Comparison of ENCODE assay signal across 31 cellular contexts in genomic region chr10:19956633-19957032, GRCh38.
"Had no signal": no experiment of that assay in that cellular context is flagged by ENCODE, and none has a peak within 500 bp of the region (broad histone marks: within the 10 kb centered on the region; RNA-seq: fewer than 3 reads in every experiment).

No MANE protein-coding gene starts in this region.

- H3K4me1 Mint-ChIP-seq: naive B cell; stimulated activated effector memory CD8-positive, alpha-beta T cell treated with anti-CD3 and anti-CD28 coated beads, Interleukin-12 subunit alpha, Interleukin-12 subunit beta, amount 100 ng/mL, for 72 hours had no signal

- FAIRE-seq: urothelium cell line had no signal

- H2AFZ ChIP-seq: neural progenitor cell, parathyroid adenoma had no signal

- H3K27ac Mint-ChIP-seq: naive B cell; natural killer cell; neural progenitor cell; stimulated activated effector memory CD8-positive, alpha-beta T cell treated with anti-CD3 and anti-CD28 coated beads, Interleukin-12 subunit alpha, Interleukin-12 subunit beta, amount 100 ng/mL, for 72 hours; stimulated activated naive CD8-positive, alpha-beta T cell treated with anti-CD3 and anti-CD28 coated beads, Interleukin-15, Interleukin-2, amounts not matched to agents 100 ng/mL and 50 ng/mL, for 24 hours had no signal

- H3K4me1 ChIP-seq: right lobe of liver had no signal

- H3K9me3 ChIP-seq: heart left ventricle, left ventricle myocardium inferior, neutrophil, psoas muscle, right atrium auricular region, right lobe of liver, suprapubic skin, thoracic aorta, tibial artery, upper lobe of right lung had no signal

- H3K4me3 Mint-ChIP-seq: naive B cell; natural killer cell; nephron progenitor cell; neural progenitor cell; stimulated activated effector memory CD8-positive, alpha-beta T cell treated with anti-CD3 and anti-CD28 coated beads, Interleukin-12 subunit alpha, Interleukin-12 subunit beta, amount 100 ng/mL, for 72 hours; stimulated activated naive CD8-positive, alpha-beta T cell treated with anti-CD3 and anti-CD28 coated beads, Interleukin-15, Interleukin-2, amounts not matched to agents 100 ng/mL and 50 ng/mL, for 24 hours had no signal

- DNase-seq: glutamatergic neuron; heart left ventricle; islet precursor cell; kidney glomerular epithelial cell; left cardiac atrium; left ventricle myocardium inferior; mesendoderm; naive B cell; natural killer cell; nephron progenitor cell; occipital lobe; psoas muscle; right lobe of liver; stimulated activated CD4-positive, alpha-beta T cell treated with anti-CD3 and anti-CD28 coated beads, Interleukin-12 subunit alpha, Interleukin-12 subunit beta, amount 100 ng/mL, for 4 hours; stimulated activated CD4-positive, alpha-beta T cell treated with anti-CD3 and anti-CD28 coated beads, Interleukin-15, amount 100 ng/mL, for 24 hours; stimulated activated CD4-positive, alpha-beta T cell treated with anti-CD3 and anti-CD28 coated beads, Interleukin-2, amount 100 ng/mL, for 24 hours; stimulated activated CD4-positive, alpha-beta T cell treated with anti-CD3 and anti-CD28 coated beads, Interleukin-4, amount 100 ng/mL, for 1 hour; stimulated activated naive CD4-positive, alpha-beta T cell; tibial artery; trophoblast cell; upper lobe of right lung had no signal

- H3K9me3 Mint-ChIP-seq: natural killer cell; nephron progenitor cell; stimulated activated naive CD8-positive, alpha-beta T cell treated with anti-CD3 and anti-CD28 coated beads, Interleukin-15, Interleukin-2, amounts not matched to agents 100 ng/mL and 50 ng/mL, for 24 hours had no signal

- H3K27me3 ChIP-seq: heart left ventricle, neural progenitor cell, neutrophil, right atrium auricular region, right lobe of liver, suprapubic skin, tibial artery, upper lobe of right lung had no signal

- H3K4me2 ChIP-seq: neural progenitor cell had no signal

- H3K27ac ChIP-seq: heart left ventricle, left ventricle myocardium inferior, neural progenitor cell, neutrophil, parathyroid adenoma, psoas muscle, right atrium auricular region, right lobe of liver, suprapubic skin, thoracic aorta, tibial artery, upper lobe of right lung had no signal

- H3K4me3 ChIP-seq: heart left ventricle, left ventricle myocardium inferior, lung, neural progenitor cell, psoas muscle, right atrium auricular region, right lobe of liver, suprapubic skin, thoracic aorta, tibial artery, upper lobe of right lung had no signal

- H3K36me3 Mint-ChIP-seq: naive B cell; natural killer cell; stimulated activated effector memory CD8-positive, alpha-beta T cell treated with anti-CD3 and anti-CD28 coated beads, Interleukin-12 subunit alpha, Interleukin-12 subunit beta, amount 100 ng/mL, for 72 hours had no signal

- H3K27me3 Mint-ChIP-seq: naive B cell; stimulated activated naive CD8-positive, alpha-beta T cell treated with anti-CD3 and anti-CD28 coated beads, Interleukin-15, Interleukin-2, amounts not matched to agents 100 ng/mL and 50 ng/mL, for 24 hours had no signal

- H3K36me3 ChIP-seq: heart left ventricle, left ventricle myocardium inferior, neural progenitor cell, neutrophil, right atrium auricular region, right lobe of liver, suprapubic skin, thoracic aorta, tibial artery, upper lobe of right lung had no signal
